ENCODE assay signal across 17 cellular contexts in genomic region chr16:71185366-71185765, GRCh38. TPM values are rescaled to one million over a fixed set of nuclear protein-coding genes. Genes with fewer than 3 reads are reported as not detected.
DNase-seq lines count a peak whose midpoint lies in the region; ATAC-seq and FAIRE-seq lines count a peak whose summit lies in the region.
"Had no signal": no experiment of that assay in that cellular context is flagged by ENCODE, and none has a peak within 500 bp of the region (broad histone marks: within the 10 kb centered on the region; RNA-seq: fewer than 3 reads in every experiment).

No MANE protein-coding gene starts in this region.

- no peak for ATAC-seq in GM21515 (IDR thresholded peaks at IDR 0.05; ENCODE audit: unreplicated experiment)
- no peak for ATAC-seq in Right ventricle myocardium superior (ENCODE audit: poor library complexity)
- ATAC-seq: A549, Right ventricle myocardium inferior had no signal

- no peaks in the 10 kb centered on the region for H3K9me3 Mint-ChIP-seq in activated T-cell treated with anti-CD3 and anti-CD28 coated beads, Interleukin-2, amount 50 U/mL, for 24 hours

- FAIRE-seq in urothelium cell line (lab: Jason Lieb, UNC) = no peak
- FAIRE-seq: A549 had no signal

- intact Hi-C loops in Right ventricle myocardium superior (cut with DNase I) = no loop called here

- peaks cover 15% of the 10 kb centered on the region for H3K27me3 Mint-ChIP-seq in activated T-cell treated with anti-CD3 and anti-CD28 coated beads, Interleukin-2, amount 50 U/mL, for 24 hours

- DNase-seq in M059J (ENCODE audit: low read depth) = peak; percentile 3
- peak; percentile 31 for DNase-seq in astrocyte of the hippocampus (ENCODE audit: low read depth, low spot score)
- DNase-seq in kidney glomerular epithelial cell (lab: John Stamatoyannopoulos, UW) = peak; percentile 16
- DNase-seq in urothelium cell line (ENCODE audit: low spot score) = peak; percentile 20
- DNase-seq in activated T-cell treated with anti-CD3 and anti-CD28 coated beads, Interleukin-2, amount 50 U/mL, for 24 hours = no peak
- DNase-seq in Right ventricle myocardium superior = no peak
- DNase-seq: BE2C, GM23248, KG1, NCI-H1105, NCI-H2081, NCI-H2171, NCI-H524 treated with DMSO at 0.1 percent for 48 hours had no signal

- H3K4me1 Mint-ChIP-seq in activated T-cell treated with anti-CD3 and anti-CD28 coated beads, Interleukin-2, amount 50 U/mL, for 24 hours (ENCODE audit: low read depth) = no peaks in the 10 kb centered on the region

- H3K4me3 Mint-ChIP-seq in activated T-cell treated with anti-CD3 and anti-CD28 coated beads, Interleukin-2, amount 50 U/mL, for 24 hours = no peak overlapping the region

- no peaks in the 10 kb centered on the region for H3K36me3 Mint-ChIP-seq in activated T-cell treated with anti-CD3 and anti-CD28 coated beads, Interleukin-2, amount 50 U/mL, for 24 hours (ENCODE audit: low read depth)

- H3K27ac Mint-ChIP-seq in activated T-cell treated with anti-CD3 and anti-CD28 coated beads, Interleukin-2, amount 50 U/mL, for 24 hours = no peak overlapping the region

RNA-seq across cellular contexts. Expression of gene HYDIN, which starts 45.2 kb away (rescaled TPM):
- 0.07 TPM in 1 of 2 replicates, not detected in the other for total RNA-seq in M059J (2014; rRNA removed; shearing (Covaris generic))
- 0.89 TPM for total RNA-seq in Right ventricle myocardium superior
- total RNA-seq: OCI-LY7 had no signal

Comparison
In these comparisons a context has a peak if more than half of its experiments do, and no peak if none do; other contexts are left out.
1. DNase-seq: peak in M059J (single experiment), astrocyte of the hippocampus (single experiment), kidney glomerular epithelial cell (single experiment) and urothelium cell line (single experiment); none in activated T-cell treated with anti-CD3 and anti-CD28 coated beads, Interleukin-2, amount 50 U/mL, for 24 hours (single experiment) and Right ventricle myocardium superior (single experiment).